ENCODE assay signal across 8 cellular contexts in the genomic region with DNA sequence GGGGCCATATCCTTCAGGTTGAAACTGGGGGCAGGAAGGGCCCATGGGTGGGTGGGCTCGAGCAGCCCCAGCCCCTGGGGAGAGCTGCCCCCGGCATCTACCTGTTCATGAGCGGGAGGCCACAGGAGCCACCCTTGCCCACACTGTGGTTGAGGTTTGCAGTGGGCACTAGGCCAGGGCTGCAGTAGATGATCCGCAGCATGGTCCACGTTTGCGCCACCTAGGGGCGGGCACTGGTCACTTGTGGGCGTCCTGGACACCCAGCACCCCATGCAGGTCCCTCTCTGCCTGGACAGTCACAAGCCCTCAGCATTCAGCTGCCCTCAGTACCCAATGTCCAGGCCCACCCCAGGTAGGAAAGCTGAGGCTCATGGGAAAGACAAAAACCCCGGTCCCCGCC. TPM values are rescaled to one million over a fixed set of nuclear protein-coding genes. Genes with fewer than 3 reads are reported as not detected.
DNase-seq lines count a peak whose midpoint lies in the region; ATAC-seq, FAIRE-seq and TF ChIP-seq lines count a peak whose summit lies in the region.

No MANE protein-coding gene starts in this region.

- DNase-seq in AG09319 (ENCODE audit: extremely low read depth, low read depth), result no peak
- no peak for DNase-seq in T-cell
- peak; percentile 54 for DNase-seq in iPS-NIHi11 (ENCODE audit: low spot score)
- no peak for DNase-seq in GM19239 (ENCODE audit: insufficient read length, low spot score)
- DNase-seq in GM12892 (ENCODE audit: insufficient read length), result no peak
- DNase-seq in NCI-H1436 (lab: John Stamatoyannopoulos, UW), result no peak

- CTCF ChIA-PET in T-cell (lab: Charles Lee), result no interaction called here

- H3K27ac Mint-ChIP-seq in T-cell, result peak overlapping the region; percentile 28 to 36

- ATAC-seq in T-cell (replicated peaks in 1 of 4) (no peak), GM18498 (IDR thresholded peaks at IDR 0.05; ENCODE audit: unreplicated experiment) (no peak)

- peaks cover 4% of the 10 kb centered on the region for H3K36me3 Mint-ChIP-seq in T-cell

- H3K9me3 Mint-ChIP-seq in T-cell, result no peaks in the 10 kb centered on the region

- no peak for TF ChIP-seq POLR2A in GM12892 (IDR thresholded peaks at IDR 0.05; ENCODE audit: low read depth, low read length)

- POLR2A ChIA-PET in T-cell (lab: Charles Lee), result interaction anchor here in 1 of 2 donors (0.6 kb wide), 1 partner anchor 631 kb away, joined by 5 read pairs; no protein-coding TSS in a partner anchor

- no peaks in the 10 kb centered on the region for H3K27me3 Mint-ChIP-seq in T-cell

- H3K4me1 Mint-ChIP-seq in T-cell, result peaks cover 13 to 51% (median 50%) of the 10 kb centered on the region in 3 donors

- H3K4me3 Mint-ChIP-seq in T-cell, result peak overlapping the region in 2 of 3 donors; percentile 45 to 56

- FAIRE-seq in GM19239 (lab: Jason Lieb, UNC) (no peak), GM12892 (lab: Jason Lieb, UNC) (no peak)

- peak; percentile 35 for TF ChIP-seq CTCF in AG09319 (IDR thresholded peaks at IDR 0.05; ENCODE audit: low read depth, low read length)
- peak; percentile 44 for TF ChIP-seq CTCF in GM12873 (IDR thresholded peaks at IDR 0.05; ENCODE audit: insufficient read depth, low read depth, low read length, missing control alignments)

RNA-seq across cellular contexts. Expression of gene JMJD8, which starts 1.8 kb away (rescaled TPM):
- 10 to 100 TPM; 27.3 to 54.4 (median 49.1) TPM for total RNA-seq in T-cell
- polyA plus RNA-seq in GM12892 (2012; ENCODE audit: missing spikeins), result 17.4 TPM

RNA-seq across cellular contexts. Expression of gene WDR24, which starts 4.2 kb away (rescaled TPM):
- total RNA-seq in T-cell, result 10 to 100 TPM; 10.7 to 22.4 (median 18.4) TPM
- polyA plus RNA-seq in GM12892 (2012; ENCODE audit: missing spikeins), result 3.3 TPM

RNA-seq across cellular contexts. Expression of gene STUB1, which starts 5.8 kb away (rescaled TPM):
- total RNA-seq in T-cell, result 100 to 1,000 TPM in 3 of 5 donors, 10 to 100 TPM in 2; 67.3 to 119 (median 114) TPM
- 60.8 TPM for polyA plus RNA-seq in GM12892 (2012; ENCODE audit: missing spikeins)

RNA-seq across cellular contexts. Expression of gene RHBDL1, which starts 10.5 kb away (rescaled TPM):
- total RNA-seq in T-cell, result 1 to 10 TPM; 2.0 to 3.6 (median 2.5) TPM
- polyA plus RNA-seq in GM12892 (2012; ENCODE audit: missing spikeins), result not detected

RNA-seq across cellular contexts. Expression of gene RHOT2, which starts 18.0 kb away (rescaled TPM):
- total RNA-seq in T-cell, result 100 to 1,000 TPM; 181 to 320 (median 286) TPM
- polyA plus RNA-seq in GM12892 (2012; ENCODE audit: missing spikeins), result 40.5 TPM
